In genomic region chr5:157106668-157107461, GRCh38 we compare ENCODE assay signal across 9 cellular contexts. TPM values are rescaled to one million over a fixed set of nuclear protein-coding genes. Genes with fewer than 3 reads are reported as not detected.
DNase-seq lines count a peak whose midpoint lies in the region; ATAC-seq and TF ChIP-seq lines count a peak whose summit lies in the region.
"Had no signal": no experiment of that assay in that cellular context is flagged by ENCODE, and none has a peak within 500 bp of the region (broad histone marks: within the 10 kb centered on the region; RNA-seq: fewer than 3 reads in every experiment).

No MANE protein-coding gene starts in this region.

- no peak for TF ChIP-seq CTCF in SK-N-SH (IDR thresholded peaks at IDR 0.05)

- DNase-seq in SK-N-SH (no peak), SJCRH30 (peak; percentile 28 to 55), fibroblast of peridontal ligament (ENCODE audit: extremely low read depth) (peak; percentile 8), ACHN (no peak), NCI-H2227 treated with DMSO at 0.1 percent for 48 hours (lab: John Stamatoyannopoulos, UW) (no peak)

- H3K79me2 ChIP-seq in SK-N-SH (ENCODE audit: insufficient read depth): no peaks in the 10 kb centered on the region

- H3K4me3 ChIP-seq in SK-N-SH (ENCODE audit: low read depth in 2 of 2, low read length in 1 of 2) (no peak overlapping the region), SJCRH30 (no peak overlapping the region)
- H3K4me3 ChIP-seq: gastrocnemius medialis had no signal

- H3K9me3 Mint-ChIP-seq in stimulated activated memory B cell treated with anti-CD40 and anti-IgM and Interleukin-4, amounts not matched to agents 10 μg/mL and 1 μg/mL and 100 μg/mL, for 72 hours: no peaks in the 10 kb centered on the region

- ATAC-seq in SK-N-SH treated with all-trans-retinoic acid at 6 μM for 48 hours (no peak), GM21825 (IDR thresholded peaks at IDR 0.05; ENCODE audit: unreplicated experiment) (no peak)
- no peak for ATAC-seq in stimulated activated memory B cell treated with anti-CD40 and anti-IgM and Interleukin-4, amounts not matched to agents 10 μg/mL and 1 μg/mL and 100 μg/mL, for 72 hours
- ATAC-seq: gastrocnemius medialis had no signal

- peaks cover 40% of the 10 kb centered on the region for H3K4me1 Mint-ChIP-seq in stimulated activated memory B cell treated with anti-CD40 and anti-IgM and Interleukin-4, amounts not matched to agents 10 μg/mL and 1 μg/mL and 100 μg/mL, for 72 hours

- POLR2A ChIA-PET in SK-N-SH (lab: Yijun Ruan, JAX): interaction anchor here (0.7 kb wide), 1 partner anchor 16 kb away, joined by 3 read pairs; no protein-coding TSS in a partner anchor

- no peak overlapping the region for H3K27ac ChIP-seq in SK-N-SH (ENCODE audit: low read depth in 2 of 2, low read length in 1 of 2)
- peak overlapping the region; percentile 56 for H3K27ac ChIP-seq in SJCRH30
- H3K27ac ChIP-seq: gastrocnemius medialis had no signal

- H3K27me3 ChIP-seq in SK-N-SH (ENCODE audit: insufficient read depth) (no peaks in the 10 kb centered on the region), SJCRH30 (no peaks in the 10 kb centered on the region)
- H3K27me3 ChIP-seq: gastrocnemius medialis had no signal

- no peaks in the 10 kb centered on the region for H4K20me1 ChIP-seq in SK-N-SH (ENCODE audit: insufficient read depth)

- H3K4me3 Mint-ChIP-seq in stimulated activated memory B cell treated with anti-CD40 and anti-IgM and Interleukin-4, amounts not matched to agents 10 μg/mL and 1 μg/mL and 100 μg/mL, for 72 hours: peak overlapping the region; percentile 45

- 60% methylated on average over 14 of the region's 14 CpGs for WGBS in SK-N-SH (ENCODE audit: low lambda C conversion rate)

- H3K27me3 Mint-ChIP-seq in stimulated activated memory B cell treated with anti-CD40 and anti-IgM and Interleukin-4, amounts not matched to agents 10 μg/mL and 1 μg/mL and 100 μg/mL, for 72 hours: no peaks in the 10 kb centered on the region

- CTCF ChIA-PET in SK-N-SH (lab: Yijun Ruan, JAX): no interaction called here

- no peak for TF ChIP-seq RAD21 in SK-N-SH (IDR thresholded peaks at IDR 0.05; ENCODE audit: low read length)

- no peak for TF ChIP-seq EP300 in SK-N-SH (IDR thresholded peaks at IDR 0.05; ENCODE audit: borderline replicate concordance in 1 of 2, low read depth in 1 of 2, low read length in 1 of 2)

- H3K36me3 Mint-ChIP-seq in stimulated activated memory B cell treated with anti-CD40 and anti-IgM and Interleukin-4, amounts not matched to agents 10 μg/mL and 1 μg/mL and 100 μg/mL, for 72 hours: peaks cover 6% of the 10 kb centered on the region

- H3K9ac ChIP-seq in SK-N-SH: no peak overlapping the region

- H3K4me1 ChIP-seq in SK-N-SH (ENCODE audit: control insufficient read depth in 1 of 2, insufficient read depth in 2 of 2, low read depth in 1 of 2, low read length in 1 of 2) (no peaks in the 10 kb centered on the region), SJCRH30 (peaks cover 12% of the 10 kb centered on the region)
- H3K4me1 ChIP-seq: gastrocnemius medialis had no signal

- peak overlapping the region; percentile 98 for H3K27ac Mint-ChIP-seq in stimulated activated memory B cell treated with anti-CD40 and anti-IgM and Interleukin-4, amounts not matched to agents 10 μg/mL and 1 μg/mL and 100 μg/mL, for 72 hours

- H2AFZ ChIP-seq in SK-N-SH (ENCODE audit: low read depth): 0 out of 2 replicates have a peak overlapping the region, but pooled peaks have one; percentile 65

- no peaks in the 10 kb centered on the region for H3F3A ChIP-seq in SK-N-SH (replicated peaks; ENCODE audit: insufficient read depth)

- H3K9me3 ChIP-seq in SK-N-SH (no peaks in the 10 kb centered on the region), SJCRH30 (replicated peaks) (no peaks in the 10 kb centered on the region)
- H3K9me3 ChIP-seq: gastrocnemius medialis had no signal

- no peak overlapping the region for H3K4me2 ChIP-seq in SK-N-SH

- H3K9me2 ChIP-seq in SK-N-SH: no peaks in the 10 kb centered on the region

- no peaks in the 10 kb centered on the region for H3K36me3 ChIP-seq in SK-N-SH (replicated peaks in 1 of 2; ENCODE audit: control insufficient read depth in 1 of 2, insufficient read depth in 2 of 2, low read length in 1 of 2)
- H3K36me3 ChIP-seq in SJCRH30: no peaks in the 10 kb centered on the region
- H3K36me3 ChIP-seq: gastrocnemius medialis had no signal

- in situ Hi-C loops in ACHN (cut with HindIII; ENCODE audit: low pct_ligation_motif_present, low pct_unique_long_range_greater_than_20kb, low sequenced_read_pairs): no loop called here

TF ChIP-seq in SK-N-SH, 30 proteins besides CTCF, POLR2A, EP300 and RAD21 (continues in another document):
- TF ChIP-seq TCF12 (IDR thresholded peaks at IDR 0.05) (no peak), IRF3 (IDR thresholded peaks at IDR 0.05; ENCODE audit: low read depth, low read length) (no peak)

TF ChIP-seq in SK-N-SH treated with all-trans-retinoic acid at 6 μM for 48 hours, 23 proteins besides CTCF, POLR2A, EP300 and RAD21:
- no peak for TF ChIP-seq ZFP3 (CRISPR knock-in tag; IDR thresholded peaks at IDR 0.05)
- no peak for TF ChIP-seq PPARA (CRISPR knock-in tag; IDR thresholded peaks at IDR 0.05; ENCODE audit: borderline replicate concordance)
- TF ChIP-seq CSDC2 (CRISPR knock-in tag; IDR thresholded peaks at IDR 0.05): no peak
- TF ChIP-seq GLIS3 (CRISPR knock-in tag; IDR thresholded peaks at IDR 0.05): no peak
- TF ChIP-seq, protein P1, sequence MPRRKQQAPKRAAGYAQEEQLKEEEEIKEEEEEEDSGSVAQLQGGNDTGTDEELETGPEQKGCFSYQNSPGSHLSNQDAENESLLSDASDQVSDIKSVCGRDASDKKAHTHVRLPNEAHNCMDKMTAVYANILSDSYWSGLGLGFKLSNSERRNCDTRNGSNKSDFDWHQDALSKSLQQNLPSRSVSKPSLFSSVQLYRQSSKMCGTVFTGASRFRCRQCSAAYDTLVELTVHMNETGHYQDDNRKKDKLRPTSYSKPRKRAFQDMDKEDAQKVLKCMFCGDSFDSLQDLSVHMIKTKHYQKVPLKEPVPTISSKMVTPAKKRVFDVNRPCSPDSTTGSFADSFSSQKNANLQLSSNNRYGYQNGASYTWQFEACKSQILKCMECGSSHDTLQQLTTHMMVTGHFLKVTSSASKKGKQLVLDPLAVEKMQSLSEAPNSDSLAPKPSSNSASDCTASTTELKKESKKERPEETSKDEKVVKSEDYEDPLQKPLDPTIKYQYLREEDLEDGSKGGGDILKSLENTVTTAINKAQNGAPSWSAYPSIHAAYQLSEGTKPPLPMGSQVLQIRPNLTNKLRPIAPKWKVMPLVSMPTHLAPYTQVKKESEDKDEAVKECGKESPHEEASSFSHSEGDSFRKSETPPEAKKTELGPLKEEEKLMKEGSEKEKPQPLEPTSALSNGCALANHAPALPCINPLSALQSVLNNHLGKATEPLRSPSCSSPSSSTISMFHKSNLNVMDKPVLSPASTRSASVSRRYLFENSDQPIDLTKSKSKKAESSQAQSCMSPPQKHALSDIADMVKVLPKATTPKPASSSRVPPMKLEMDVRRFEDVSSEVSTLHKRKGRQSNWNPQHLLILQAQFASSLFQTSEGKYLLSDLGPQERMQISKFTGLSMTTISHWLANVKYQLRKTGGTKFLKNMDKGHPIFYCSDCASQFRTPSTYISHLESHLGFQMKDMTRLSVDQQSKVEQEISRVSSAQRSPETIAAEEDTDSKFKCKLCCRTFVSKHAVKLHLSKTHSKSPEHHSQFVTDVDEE (CRISPR knock-in tag; IDR thresholded peaks at IDR 0.05): no peak

RNA-seq across cellular contexts. Expression of gene HAVCR2, which starts 2.0 kb away (rescaled TPM):
- 0.12 and 0.18 TPM in 2 replicates for polyA plus RNA-seq in SK-N-SH (2012; rRNA removed)
- 0.01 TPM in 2 replicates for polyA plus RNA-seq in SK-N-SH (2012; cell fraction: cytosol; rRNA removed)
- polyA plus RNA-seq in SK-N-SH (2012; cell fraction: nucleus; rRNA removed): 0.07 and 0.19 TPM in 2 replicates
- total RNA-seq in SJCRH30 (2014; rRNA removed; shearing (Covaris generic)): 0.99 and 1.1 TPM in 2 replicates

RNA-seq across cellular contexts. Expression of gene MED7, which starts 35.8 kb away (rescaled TPM):
- 5.3 and 8.1 TPM in 2 replicates for polyA plus RNA-seq in SK-N-SH (2012; rRNA removed)
- polyA plus RNA-seq in SK-N-SH (2012; cell fraction: cytosol; rRNA removed): 8.0 and 11.3 TPM in 2 replicates
- polyA plus RNA-seq in SK-N-SH (2012; cell fraction: nucleus; rRNA removed): 2.3 and 5.6 TPM in 2 replicates
- total RNA-seq in SJCRH30 (2014; rRNA removed; shearing (Covaris generic)): 14.0 and 16.4 TPM in 2 replicates

RNA-seq across cellular contexts. Expression of gene HAVCR1, which starts 47.9 kb away (rescaled TPM):
- not detected in 2 replicates for polyA plus RNA-seq in SK-N-SH (2012; rRNA removed)
- not detected in 2 replicates for polyA plus RNA-seq in SK-N-SH (2012; cell fraction: cytosol; rRNA removed)
- polyA plus RNA-seq in SK-N-SH (2012; cell fraction: nucleus; rRNA removed): 0.11 TPM in 1 of 2 replicates, not detected in the other
- 0.18 TPM in 1 of 2 replicates, not detected in the other for total RNA-seq in SJCRH30 (2014; rRNA removed; shearing (Covaris generic))
- total RNA-seq: gastrocnemius medialis had no signal

RNA-seq across cellular contexts. Expression of gene GARIN3, which starts 59.2 kb away (rescaled TPM):
- polyA plus RNA-seq in SK-N-SH (2012; rRNA removed): not detected in 2 replicates
- polyA plus RNA-seq in SK-N-SH (2012; cell fraction: cytosol; rRNA removed): not detected in 2 replicates
- not detected in 2 replicates for polyA plus RNA-seq in SK-N-SH (2012; cell fraction: nucleus; rRNA removed)
- not detected in 2 replicates for total RNA-seq in SJCRH30 (2014; rRNA removed; shearing (Covaris generic))
- total RNA-seq: gastrocnemius medialis had no signal

Comparison
In these comparisons a context has a peak if more than half of its experiments do, and no peak if none do; other contexts are left out.
1. DNase-seq: peak in SJCRH30 (2 of 2) and fibroblast of peridontal ligament (single experiment); none in SK-N-SH (single experiment), ACHN (single experiment) and NCI-H2227 treated with DMSO at 0.1 percent for 48 hours (single experiment).